11 cellular contexts compared by ENCODE assay signal in genomic region chr10:19412531-19412930, GRCh38.
DNase-seq lines count a peak whose midpoint lies in the region; ATAC-seq, FAIRE-seq and TF ChIP-seq lines count a peak whose summit lies in the region.
"Had no signal": no experiment of that assay in that cellular context is flagged by ENCODE, and none has a peak within 500 bp of the region (broad histone marks: within the 10 kb centered on the region; RNA-seq: fewer than 3 reads in every experiment).

No MANE protein-coding gene starts in this region.

- no peak overlapping the region for H3K4me2 ChIP-seq in astrocyte (ENCODE audit: low read length)
- no peak overlapping the region for H3K4me2 ChIP-seq in HepG2 (ENCODE audit: low read depth, low read length)

- no peaks in the 10 kb centered on the region for H3K9me3 Mint-ChIP-seq in astrocyte (ENCODE audit: unreplicated experiment)
- H3K9me3 Mint-ChIP-seq: activated naive CD8-positive, alpha-beta T cell treated with anti-CD3 and anti-CD28 coated beads, Interleukin-2, amount 10 ng/mL, durations not matched to agents 7 days and 5 days had no signal

- no peak overlapping the region for H3K4me3 ChIP-seq in astrocyte (ENCODE audit: insufficient read depth, low read depth, low read length)
- no peak overlapping the region for H3K4me3 ChIP-seq in HepG2 (replicated peaks in 1 of 3; ENCODE audit: insufficient read depth in 1 of 3, low read depth in 2 of 3, low read length in 3 of 3)
- H3K4me3 ChIP-seq: skin epidermis had no signal

- BruUV-seq in HepG2 (replicated peaks; lab: Mats Ljungman, UMichigan): no TSS peak

- H4K20me1 ChIP-seq in astrocyte (ENCODE audit: insufficient read depth, low read length) (no peaks in the 10 kb centered on the region), HepG2 (ENCODE audit: insufficient read depth, low read length) (no peaks in the 10 kb centered on the region)

- H2AFZ ChIP-seq in astrocyte (ENCODE audit: low read depth, low read length): no peak overlapping the region
- H2AFZ ChIP-seq in HepG2 (ENCODE audit: low read length): no peak overlapping the region

- in situ Hi-C loops in HepG2 (cut with HindIII; ENCODE audit: extremely low pct_ligation_motif_present, low pct_unique_long_range_greater_than_20kb): no loop called here

- H3K36me3 Mint-ChIP-seq in astrocyte (ENCODE audit: low read depth, unreplicated experiment): no peaks in the 10 kb centered on the region
- H3K36me3 Mint-ChIP-seq: activated naive CD8-positive, alpha-beta T cell treated with anti-CD3 and anti-CD28 coated beads, Interleukin-2, amount 10 ng/mL, durations not matched to agents 7 days and 5 days had no signal

- no peak overlapping the region for H3K27ac Mint-ChIP-seq in astrocyte (ENCODE audit: unreplicated experiment)
- H3K27ac Mint-ChIP-seq: activated naive CD8-positive, alpha-beta T cell treated with anti-CD3 and anti-CD28 coated beads, Interleukin-2, amount 10 ng/mL, durations not matched to agents 7 days and 5 days had no signal

- H3K27me3 ChIP-seq in astrocyte (ENCODE audit: insufficient read depth, low read length) (no peaks in the 10 kb centered on the region), HepG2 (ENCODE audit: control insufficient read depth in 1 of 2, insufficient read depth in 2 of 2, low read length in 2 of 2) (no peaks in the 10 kb centered on the region)

- no peaks in the 10 kb centered on the region for H3K79me2 ChIP-seq in astrocyte (ENCODE audit: insufficient read depth, low read length)
- H3K79me2 ChIP-seq in HepG2 (ENCODE audit: insufficient read depth, low read length): no peaks in the 10 kb centered on the region

- H3K27me3 Mint-ChIP-seq in astrocyte (ENCODE audit: low read depth, unreplicated experiment): no peaks in the 10 kb centered on the region
- H3K27me3 Mint-ChIP-seq: activated naive CD8-positive, alpha-beta T cell treated with anti-CD3 and anti-CD28 coated beads, Interleukin-2, amount 10 ng/mL, durations not matched to agents 7 days and 5 days had no signal

- no peaks in the 10 kb centered on the region for H3K4me1 Mint-ChIP-seq in astrocyte (ENCODE audit: low read depth, unreplicated experiment)
- H3K4me1 Mint-ChIP-seq: activated naive CD8-positive, alpha-beta T cell treated with anti-CD3 and anti-CD28 coated beads, Interleukin-2, amount 10 ng/mL, durations not matched to agents 7 days and 5 days had no signal

- H3K9me3 ChIP-seq in astrocyte (ENCODE audit: insufficient read depth, low read depth, low read length): no peaks in the 10 kb centered on the region
- no peaks in the 10 kb centered on the region for H3K9me3 ChIP-seq in HepG2 (ENCODE audit: low read length)

- DNase-seq in AG08396 (ENCODE audit: low spot score) (peak; percentile 2), astrocyte (ENCODE audit: low read depth) (peak; percentile 12), HepG2 (ENCODE audit: low spot score) (peak; percentile 16), NCI-H2107 treated with DMSO at 0.1 percent for 48 hours (lab: John Stamatoyannopoulos, UW; ENCODE audit: unreplicated experiment) (no peak), middle frontal gyrus (ENCODE audit: extremely low spot score, low spot score) (no peak)
- DNase-seq: activated naive CD8-positive, alpha-beta T cell treated with anti-CD3 and anti-CD28 coated beads, Interleukin-2, amount 10 ng/mL, durations not matched to agents 7 days and 5 days; NCI-H1092 had no signal

- FAIRE-seq in astrocyte (lab: Jason Lieb, UNC): no peak
- no peak for FAIRE-seq in HepG2 (lab: Jason Lieb, UNC)

- no peak overlapping the region for H3K27ac ChIP-seq in astrocyte (ENCODE audit: low read depth, low read length)
- no peak overlapping the region for H3K27ac ChIP-seq in HepG2 (ENCODE audit: extremely low read length, insufficient read depth, low read length)
- H3K27ac ChIP-seq: skin epidermis had no signal

- H3K4me1 ChIP-seq in astrocyte (ENCODE audit: insufficient read depth, low read length) (no peaks in the 10 kb centered on the region), HepG2 (ENCODE audit: insufficient read depth, low read length) (no peaks in the 10 kb centered on the region)

- no peak for TF ChIP-seq POLR2A in HepG2 (IDR thresholded peaks at IDR 0.05; ENCODE audit: insufficient read depth in 1 of 2, low read depth in 2 of 2, low read length in 2 of 2)

- TF ChIP-seq EP300 in Ishikawa (IDR thresholded peaks at IDR 0.05; ENCODE audit: borderline replicate concordance) (no peak), HepG2 (IDR thresholded peaks at IDR 0.05; ENCODE audit: low read depth in 2 of 2, low read length in 2 of 2) (no peak), HepG2 (CRISPR knock-in tag; IDR thresholded peaks at IDR 0.05; ENCODE audit: borderline replicate concordance) (no peak)

- no peak overlapping the region for H3K4me3 Mint-ChIP-seq in astrocyte (ENCODE audit: unreplicated experiment)
- H3K4me3 Mint-ChIP-seq: activated naive CD8-positive, alpha-beta T cell treated with anti-CD3 and anti-CD28 coated beads, Interleukin-2, amount 10 ng/mL, durations not matched to agents 7 days and 5 days had no signal

- POLR2A ChIA-PET in HepG2 (lab: Yijun Ruan, JAX): no interaction called here

- H3K9ac ChIP-seq in astrocyte (ENCODE audit: low read length) (no peak overlapping the region), HepG2 (ENCODE audit: insufficient read depth, low read depth, low read length) (no peak overlapping the region)

- H3K36me3 ChIP-seq in astrocyte (ENCODE audit: insufficient read depth, low read length) (no peaks in the 10 kb centered on the region), HepG2 (replicated peaks in 1 of 2; ENCODE audit: control insufficient read depth in 1 of 2, insufficient read depth in 2 of 2, low read length in 2 of 2) (no peaks in the 10 kb centered on the region)

- intact Hi-C loops in HepG2 (cut with micrococcal nuclease; ENCODE audit: unreplicated experiment): loop anchor here (1.0 to 10.0 kb wide), 2 partner anchors 376 to 1442 kb away; no protein-coding TSS in a partner anchor

- CTCF ChIA-PET in HepG2 (lab: Yijun Ruan, JAX; ENCODE audit: low intra/inter-chr PET ratio, low total read pairs): no interaction called here

- TF ChIP-seq RAD21 in Ishikawa (IDR thresholded peaks at IDR 0.05; ENCODE audit: low read depth): peak; percentile 14; the same call in 1 of the 2 replicates
- no peak for TF ChIP-seq RAD21 in HepG2 (CRISPR knock-in tag; IDR thresholded peaks at IDR 0.05)

- TF ChIP-seq CTCF in astrocyte (IDR thresholded peaks at IDR 0.05; ENCODE audit: insufficient read depth, low read depth, low read length): peak; percentile 30
- TF ChIP-seq CTCF in HepG2 (CRISPR knock-in tag; IDR thresholded peaks at IDR 0.05): peak; percentile 48

- peak; percentile 45; the same call in 1 of the 3 replicates for ATAC-seq in HepG2
- ATAC-seq in GM21367 (IDR thresholded peaks at IDR 0.05; ENCODE audit: unreplicated experiment): no peak
- ATAC-seq in GM21737 (IDR thresholded peaks at IDR 0.05; ENCODE audit: unreplicated experiment): no peak

TF ChIP-seq in Ishikawa, 13 proteins besides CTCF, POLR2A, EP300 and RAD21 (continues in another document):
- no peak for TF ChIP-seq TAF1 (IDR thresholded peaks at IDR 0.05; ENCODE audit: low read depth)
- TF ChIP-seq TEAD4 (IDR thresholded peaks at IDR 0.05): no peak
- no peak for TF ChIP-seq CREB1 (IDR thresholded peaks at IDR 0.05; ENCODE audit: low read depth)
- TF ChIP-seq ZBTB7A (IDR thresholded peaks at IDR 0.05; ENCODE audit: low read depth): no peak

TF ChIP-seq in HepG2, 621 proteins besides CTCF, POLR2A, EP300 and RAD21 (continues in another document):
- TF ChIP-seq HOXD1 (CRISPR knock-in tag; IDR thresholded peaks at IDR 0.05) (no peak), NFE2 (CRISPR knock-in tag; IDR thresholded peaks at IDR 0.05) (no peak), ZNF256 (CRISPR knock-in tag; conservative IDR thresholded peaks at IDR 0.05) (no peak), ZSCAN20 (CRISPR knock-in tag; IDR thresholded peaks at IDR 0.05; ENCODE audit: borderline replicate concordance) (no peak), STAG1 (CRISPR knock-in tag; IDR thresholded peaks at IDR 0.05) (peak; percentile 61), SIN3B (IDR thresholded peaks at IDR 0.05; ENCODE audit: low read length) (no peak), ERF (CRISPR knock-in tag; IDR thresholded peaks at IDR 0.05) (no peak), NR2C2 (CRISPR knock-in tag; IDR thresholded peaks at IDR 0.05; ENCODE audit: borderline replicate concordance) (no peak), ZNF484 (CRISPR knock-in tag; IDR thresholded peaks at IDR 0.05; ENCODE audit: borderline replicate concordance, low read depth) (no peak), CREBL2 (CRISPR knock-in tag; IDR thresholded peaks at IDR 0.05; ENCODE audit: borderline replicate concordance) (no peak), SMC3 (IDR thresholded peaks at IDR 0.05; ENCODE audit: low read length) (peak; percentile 20; the same call in 1 of the 2 replicates), ZNF362 (CRISPR knock-in tag; IDR thresholded peaks at IDR 0.05; ENCODE audit: borderline replicate concordance) (no peak), NFKBIZ (CRISPR knock-in tag; IDR thresholded peaks at IDR 0.05) (no peak), MAFG (CRISPR knock-in tag; IDR thresholded peaks at IDR 0.05) (no peak)

Comparison
In these comparisons a context has a peak if more than half of its experiments do, and no peak if none do; other contexts are left out.
1. DNase-seq: peak in AG08396 (single experiment), astrocyte (single experiment) and HepG2 (single experiment); none in NCI-H2107 treated with DMSO at 0.1 percent for 48 hours (single experiment) and middle frontal gyrus (single experiment).